ENCODE assay signal across 8 cellular contexts in the genomic region with DNA sequence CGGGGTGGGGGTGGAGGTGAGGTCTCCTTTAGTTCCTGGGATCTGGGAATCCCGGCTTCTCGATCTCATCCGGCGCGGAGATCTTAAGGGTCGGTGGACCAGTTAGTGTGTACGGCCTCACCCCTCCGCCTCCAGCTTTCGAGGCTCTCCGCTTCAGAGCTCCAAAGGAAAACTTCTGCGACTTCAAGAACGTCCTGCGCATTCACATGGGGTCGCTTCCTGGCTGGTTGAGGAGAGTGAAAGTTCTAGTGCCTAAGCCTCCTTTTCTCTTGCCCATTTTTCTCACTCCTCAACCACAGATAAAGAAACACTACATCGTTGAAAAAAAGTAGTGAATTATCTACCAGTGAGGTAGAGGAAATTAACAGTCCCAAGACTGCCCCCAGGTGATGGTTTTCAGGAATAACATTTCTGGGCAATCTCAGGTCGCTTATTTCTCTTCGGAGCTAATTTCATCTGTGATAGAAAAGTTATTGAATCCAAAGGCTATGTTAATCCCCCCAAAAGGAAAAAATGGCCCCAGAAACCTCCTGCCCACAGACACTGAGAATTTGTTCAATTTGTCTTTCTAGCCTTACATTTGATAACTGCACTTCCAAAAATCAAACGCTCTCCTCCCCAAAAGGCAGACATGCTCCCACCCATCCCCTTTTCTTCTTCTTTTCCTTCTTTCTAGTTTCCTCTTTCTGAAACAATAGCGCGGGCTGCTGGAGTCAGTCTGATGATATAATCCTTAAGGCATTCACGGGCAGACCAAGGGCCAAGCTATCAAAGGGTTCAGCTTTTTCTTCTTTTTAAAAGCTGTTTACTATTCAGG. TPM values are rescaled to one million over a fixed set of nuclear protein-coding genes. Genes with fewer than 3 reads are reported as not detected.
A peak's percentile ranks its signal among the peaks of the same experiment; 100 is the strongest.
DNase-seq lines count a peak whose midpoint lies in the region; ATAC-seq and TF ChIP-seq lines count a peak whose summit lies in the region.

No MANE protein-coding gene starts in this region.

- H2BK5ac ChIP-seq in mesendoderm (ENCODE audit: low read length): no peak overlapping the region

- no peak overlapping the region for H2BK120ac ChIP-seq in mesendoderm (ENCODE audit: low read depth, low read length)

- POLR2A ChIA-PET in BJ (lab: Charles Lee): interaction anchor here (0.5 kb wide), 1 partner anchor 10 kb away, joined by 3 read pairs; no protein-coding TSS in a partner anchor

- H3K27ac ChIP-seq in HUES64 (ENCODE audit: low read depth, low read length): no peak overlapping the region; the same call in 1 of the 2 replicates
- no peak overlapping the region for H3K27ac ChIP-seq in RWPE2 (ENCODE audit: poor library complexity, severe bottlenecking)
- no peak overlapping the region for H3K27ac ChIP-seq in ectodermal cell (ENCODE audit: insufficient read depth, low read depth, low read length, poor library complexity, severe bottlenecking)
- H3K27ac ChIP-seq in mesendoderm (ENCODE audit: low read depth, low read length): no peak overlapping the region
- no peak overlapping the region for H3K27ac ChIP-seq in upper lobe of left lung

- H3K9me3 ChIP-seq in HUES64 (ENCODE audit: insufficient read depth, low read depth, low read length) (no peaks in the 10 kb centered on the region), RWPE2 (ENCODE audit: severe bottlenecking) (no peaks in the 10 kb centered on the region), ectodermal cell (ENCODE audit: control insufficient read depth, low read length) (no peaks in the 10 kb centered on the region), upper lobe of left lung (no peaks in the 10 kb centered on the region)

- no peak overlapping the region for H4K8ac ChIP-seq in mesendoderm (ENCODE audit: low read depth, low read length)

- H3K9ac ChIP-seq in HUES64 (ENCODE audit: low read depth, low read length) (no peak overlapping the region; the same call in 1 of the 2 replicates), mesendoderm (ENCODE audit: low read length) (peak overlapping the region; percentile 34)

- TF ChIP-seq POLR2A in upper lobe of left lung (IDR thresholded peaks at IDR 0.05): no peak

- ATAC-seq in GM18519 (IDR thresholded peaks at IDR 0.05; ENCODE audit: low FRiP score, unreplicated experiment): peak; percentile 41
- peak; percentile 31; the same call in 1 of the 3 replicates for ATAC-seq in RWPE2 (ENCODE audit: low read depth)
- peak; percentile 12 to 83 for ATAC-seq in upper lobe of left lung (ENCODE audit: low FRiP score in 2 of 2)
- ATAC-seq in GM21529 (IDR thresholded peaks at IDR 0.05; ENCODE audit: unreplicated experiment): no peak

- 37% methylated on average over 21 of the region's 22 CpGs for WGBS in HUES64
- 35 to 37% methylated on average over 22 of the region's 22 CpGs for WGBS in ectodermal cell, 2 experiments
- no CpG with 5 or more reads among the region's 22 CpGs for WGBS in mesendoderm (ENCODE audit: extremely low coverage, insufficient coverage, low lambda C conversion rate)
- WGBS in upper lobe of left lung, 2 donors: 4 to 7% methylated on average over 8 to 22 of the region's 22 CpGs

- H3K56ac ChIP-seq in mesendoderm (ENCODE audit: low read length): peak overlapping the region; percentile 10

- H3K4ac ChIP-seq in mesendoderm (ENCODE audit: low read depth, low read length): no peak overlapping the region

- TF ChIP-seq EP300 in upper lobe of left lung (IDR thresholded peaks at IDR 0.05): no peak

- H2BK15ac ChIP-seq in mesendoderm (replicated peaks; ENCODE audit: low read depth): no peak overlapping the region

- peak overlapping the region; percentile 84 for H3K4me2 ChIP-seq in mesendoderm (ENCODE audit: low read length)

- H4K5ac ChIP-seq in mesendoderm (ENCODE audit: low read length): no peak overlapping the region

- no peaks in the 10 kb centered on the region for H3K79me2 ChIP-seq in mesendoderm (ENCODE audit: control insufficient read depth, insufficient read depth, low read length)

- H3K4me3 ChIP-seq in BJ (ENCODE audit: low read depth, low read length) (0 out of 2 replicates have a peak overlapping the region, but pooled peaks have one; percentile 4), HUES64 (ENCODE audit: low read length) (peak overlapping the region; percentile 47), RWPE2 (ENCODE audit: severe bottlenecking) (no peak overlapping the region), ectodermal cell (ENCODE audit: insufficient read depth, low read depth, low read length) (peak overlapping the region; percentile 14), mesendoderm (ENCODE audit: low read length) (no peak overlapping the region), upper lobe of left lung (peak overlapping the region in 3 of 4 donors; percentile 0 to 25 (median 21))

- CTCF ChIA-PET in BJ (lab: Yijun Ruan, JAX): interaction anchor here (0.5 to 2.1 kb wide), 20 partner anchors 8 to 1053 kb away, joined by 3 to 10 read pairs (median 3); no protein-coding TSS in a partner anchor

- no peak for DNase-seq in BJ (ENCODE audit: low read depth)
- no peak for DNase-seq in RWPE2 (ENCODE audit: low spot score)
- DNase-seq in mesendoderm: peak; percentile 84
- DNase-seq in upper lobe of left lung: no peak

- H2AK5ac ChIP-seq in mesendoderm (ENCODE audit: low read length): no peak overlapping the region

- peaks cover 10% of the 10 kb centered on the region for H3K4me1 ChIP-seq in HUES64 (ENCODE audit: insufficient read depth, low read length)
- H3K4me1 ChIP-seq in RWPE2 (ENCODE audit: insufficient read depth, poor library complexity, severe bottlenecking): no peaks in the 10 kb centered on the region
- peaks cover 5% of the 10 kb centered on the region for H3K4me1 ChIP-seq in ectodermal cell (ENCODE audit: control insufficient read depth, insufficient read depth, low read length)
- no peaks in the 10 kb centered on the region for H3K4me1 ChIP-seq in mesendoderm (ENCODE audit: control insufficient read depth, low read depth, low read length)
- peaks cover 22 to 27% (median 23%) of the 10 kb centered on the region in 4 donors for H3K4me1 ChIP-seq in upper lobe of left lung

- peak overlapping the region; percentile 23 for H3K18ac ChIP-seq in mesendoderm (ENCODE audit: low read length)

- H3K27me3 ChIP-seq in BJ (ENCODE audit: control insufficient read depth, insufficient read depth, low read length) (peaks cover 3% of the 10 kb centered on the region; the same call in 1 of the 2 replicates), HUES64 (ENCODE audit: insufficient read depth, low read length) (peaks cover 72% of the 10 kb centered on the region), RWPE2 (ENCODE audit: insufficient read depth, poor library complexity, severe bottlenecking) (peaks cover 51% of the 10 kb centered on the region), ectodermal cell (ENCODE audit: control insufficient read depth, insufficient read depth, low read length, poor library complexity, severe bottlenecking) (peaks cover 59% of the 10 kb centered on the region), mesendoderm (ENCODE audit: insufficient read depth, low read length, poor library complexity) (peaks cover 41% of the 10 kb centered on the region), upper lobe of left lung (peaks cover 0 to 33% (median 19%) of the 10 kb centered on the region in 4 donors)

- H3K36me3 ChIP-seq in BJ (ENCODE audit: control insufficient read depth, insufficient read depth, low read length): no peaks in the 10 kb centered on the region
- no peaks in the 10 kb centered on the region for H3K36me3 ChIP-seq in HUES64 (ENCODE audit: insufficient read depth, low read length)
- H3K36me3 ChIP-seq in RWPE2 (ENCODE audit: low read depth): no peaks in the 10 kb centered on the region
- no peaks in the 10 kb centered on the region for H3K36me3 ChIP-seq in ectodermal cell (ENCODE audit: control insufficient read depth, insufficient read depth, low read length)
- H3K36me3 ChIP-seq in mesendoderm (ENCODE audit: control insufficient read depth, insufficient read depth, low read length): no peaks in the 10 kb centered on the region
- H3K36me3 ChIP-seq in upper lobe of left lung: no peaks in the 10 kb centered on the region

- TF ChIP-seq CTCF in BJ (IDR thresholded peaks at IDR 0.05; ENCODE audit: insufficient read depth, low read depth, low read length) (peak; percentile 47), RWPE2 (IDR thresholded peaks at IDR 0.05; ENCODE audit: poor library complexity, severe bottlenecking) (peak; percentile 65), upper lobe of left lung (IDR thresholded peaks at IDR 0.05) (peak; percentile 18 to 66 (median 42))

- no peak overlapping the region for H3K23ac ChIP-seq in mesendoderm (ENCODE audit: low read length)

- no peaks in the 10 kb centered on the region for H3K79me1 ChIP-seq in mesendoderm (ENCODE audit: low read length)

RNA-seq across cellular contexts. Expression of a gene that starts 20.5 kb away (rescaled TPM):
- 14.8 and 16.0 TPM in 2 replicates for polyA plus RNA-seq in BJ (2011; rRNA removed)
- 18.0 and 28.7 TPM in 2 replicates for polyA minus RNA-seq in BJ (2011; rRNA and poly(A)+ RNA removed)
- 3.1 TPM for polyA plus RNA-seq in HUES64 (2013, experiment 1 of 2)
- polyA plus RNA-seq in HUES64 (2013, experiment 2 of 2): 4.5 TPM
- polyA plus RNA-seq in ectodermal cell (2013, experiment 1 of 4): 4.9 TPM
- 4.1 TPM for polyA plus RNA-seq in ectodermal cell (2013, experiment 2 of 4)
- polyA plus RNA-seq in ectodermal cell (2013, experiment 3 of 4): 3.6 TPM
- polyA plus RNA-seq in ectodermal cell (2013, experiment 4 of 4): 4.4 TPM
- 0.14 TPM for polyA plus RNA-seq in mesendoderm (2013, experiment 1 of 2)
- 0.14 TPM for polyA plus RNA-seq in mesendoderm (2013, experiment 2 of 2)
- total RNA-seq in upper lobe of left lung: 1 to 10 TPM in 1 of 6 donors, under 1 TPM in 4, not detected in 1; 0.13 to 1.2 (median 0.39) TPM

Comparison
In these comparisons a context has a peak if more than half of its experiments do, and no peak if none do; other contexts are left out.
1. H3K4me3 ChIP-seq: peak in BJ (single experiment), HUES64 (single experiment), ectodermal cell (single experiment) and upper lobe of left lung (3 of 4); none in RWPE2 (single experiment) and mesendoderm (single experiment).
2. Peak in every context shown above with its lines, with median percentiles within 50 percentile points of each other: CTCF ChIP-seq.